ENCODE assay signal across 23 cellular contexts in the genomic region with DNA sequence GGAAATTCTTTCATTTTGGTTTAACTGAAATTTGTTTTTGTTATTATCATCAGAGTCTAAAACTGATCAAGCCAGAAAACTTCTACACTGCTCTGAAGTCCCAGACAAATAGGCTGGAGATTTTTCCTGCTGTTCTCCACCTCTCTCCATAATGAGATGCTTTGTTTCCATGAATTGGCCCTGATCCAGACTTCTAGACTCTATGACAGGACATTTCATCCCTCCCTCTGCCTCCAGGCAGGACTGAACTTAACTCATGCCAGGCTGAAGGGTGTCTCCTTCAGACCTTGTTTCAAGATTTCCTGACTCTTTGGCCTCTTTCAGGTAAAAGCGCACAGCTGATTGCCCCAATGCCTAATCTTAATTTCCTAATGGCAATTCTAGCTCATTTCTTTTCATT.
DNase-seq lines count a peak whose midpoint lies in the region; ATAC-seq and TF ChIP-seq lines count a peak whose summit lies in the region.
"Had no signal": no experiment of that assay in that cellular context is flagged by ENCODE, and none has a peak within 500 bp of the region (broad histone marks: within the 10 kb centered on the region; RNA-seq: fewer than 3 reads in every experiment).

No MANE protein-coding gene starts in this region.

- H3K27me3 Mint-ChIP-seq in T-helper 17 cell: peaks cover 66% of the 10 kb centered on the region

- H3K4me3 ChIP-seq in mammary epithelial cell (replicated peaks in 1 of 3; ENCODE audit: insufficient read depth in 1 of 3, low read depth in 2 of 3, low read length in 3 of 3): no peak overlapping the region
- H3K4me3 ChIP-seq in neuronal stem cell (ENCODE audit: low read length in 2 of 2): no peak overlapping the region
- H3K4me3 ChIP-seq: ascending aorta, MG63 had no signal

- H3K4me1 ChIP-seq in mammary epithelial cell (ENCODE audit: insufficient read depth, low read length) (peaks cover 35% of the 10 kb centered on the region), neuronal stem cell (ENCODE audit: control insufficient read depth in 2 of 2, insufficient read depth in 1 of 2, low read depth in 1 of 2, low read length in 2 of 2) (peaks cover 0 to 6% of the 10 kb centered on the region in 2 donors)
- H3K4me1 ChIP-seq: ascending aorta, parathyroid adenoma had no signal

- H2BK5ac ChIP-seq in neuronal stem cell (ENCODE audit: low read length): no peak overlapping the region

- 79% methylated on average over 1 of the region's 1 CpG for WGBS in mammary epithelial cell (ENCODE audit: low coverage, missing lambda C conversion rate)
- WGBS in neuronal stem cell (ENCODE audit: extremely low coverage in 2 of 2, insufficient read length in 2 of 2, insufficient replicate concordance in 1 of 2), 2 donors: no CpG with 5 or more reads among the region's 1 CpG

- no peaks in the 10 kb centered on the region for H4K20me1 ChIP-seq in mammary epithelial cell (ENCODE audit: insufficient read depth, low read length)

- no peaks in the 10 kb centered on the region for H3K36me3 ChIP-seq in mammary epithelial cell (ENCODE audit: insufficient read depth, low read length)
- H3K36me3 ChIP-seq in neuronal stem cell (replicated peaks in 1 of 2; ENCODE audit: control insufficient read depth in 2 of 2, insufficient read depth in 2 of 2, low read length in 2 of 2): no peaks in the 10 kb centered on the region
- H3K36me3 ChIP-seq: ascending aorta, MG63 had no signal

- H3K4me2 ChIP-seq in mammary epithelial cell (ENCODE audit: insufficient read depth, low read depth, low read length) (peak overlapping the region; percentile 32), neuronal stem cell (ENCODE audit: insufficient read depth, low read length, poor library complexity, severe bottlenecking) (no peak overlapping the region)

- no peak overlapping the region for H3K27ac Mint-ChIP-seq in T-helper 17 cell
- H3K27ac Mint-ChIP-seq: activated CD4-positive, alpha-beta memory T cell treated with anti-CD3 and anti-CD28 coated beads, Interleukin-2, amount 10 ng/mL, durations not matched to agents 7 days and 5 days; naive thymus-derived CD8-positive, alpha-beta T cell; stimulated activated naive CD8-positive, alpha-beta T cell treated with anti-CD3 and anti-CD28 coated beads, Interleukin-15, amount 100 ng/mL, for 72 hours had no signal

- intact Hi-C loops in mammary epithelial cell (cut with micrococcal nuclease): no loop called here

- H3K27ac ChIP-seq in mammary epithelial cell (ENCODE audit: insufficient read depth, low read depth, low read length) (peak overlapping the region; percentile 70), neuronal stem cell (replicated peaks; ENCODE audit: low read length) (no peak overlapping the region)
- H3K27ac ChIP-seq: ascending aorta, parathyroid adenoma had no signal

- no peak for TF ChIP-seq CTCF in mammary epithelial cell (conservative IDR thresholded peaks at IDR 0.05 in 1 of 2, IDR thresholded peaks at IDR 0.05 in 1 of 2; ENCODE audit: extremely low read depth in 1 of 2, insufficient read depth in 1 of 2, low read depth in 1 of 2, low read length in 2 of 2)

- peaks cover 11% of the 10 kb centered on the region for H3K36me3 Mint-ChIP-seq in T-helper 17 cell (ENCODE audit: low read depth)
- H3K36me3 Mint-ChIP-seq: type B pancreatic cell had no signal

- no peak overlapping the region for H3K4me3 Mint-ChIP-seq in T-helper 17 cell
- H3K4me3 Mint-ChIP-seq: activated CD4-positive, alpha-beta memory T cell treated with anti-CD3 and anti-CD28 coated beads, Interleukin-2, amount 10 ng/mL, durations not matched to agents 7 days and 5 days; naive thymus-derived CD8-positive, alpha-beta T cell; stimulated activated naive CD8-positive, alpha-beta T cell treated with anti-CD3 and anti-CD28 coated beads, Interleukin-15, amount 100 ng/mL, for 72 hours; type B pancreatic cell had no signal

- dilution Hi-C loops in mammary epithelial cell (cut with HindIII; ENCODE audit: low sequenced_read_pairs): no loop called here

- no peaks in the 10 kb centered on the region for H3K4me1 Mint-ChIP-seq in T-helper 17 cell
- H3K4me1 Mint-ChIP-seq: activated CD4-positive, alpha-beta memory T cell treated with anti-CD3 and anti-CD28 coated beads, Interleukin-2, amount 10 ng/mL, durations not matched to agents 7 days and 5 days; naive thymus-derived CD8-positive, alpha-beta T cell; stimulated activated naive CD8-positive, alpha-beta T cell treated with anti-CD3 and anti-CD28 coated beads, Interleukin-15, amount 100 ng/mL, for 72 hours had no signal

- H2AK5ac ChIP-seq in neuronal stem cell (ENCODE audit: low read depth, low read length): no peak overlapping the region

- no peak overlapping the region for H2BK12ac ChIP-seq in neuronal stem cell (ENCODE audit: low read length)

- BruUV-seq in mammary epithelial cell (replicated peaks; lab: Mats Ljungman, UMichigan): no TSS peak

- H3K9ac ChIP-seq in mammary epithelial cell (ENCODE audit: insufficient read depth, low read length) (no peak overlapping the region), neuronal stem cell (ENCODE audit: low read depth, low read length, poor library complexity) (no peak overlapping the region)
- H3K9ac ChIP-seq: parathyroid adenoma had no signal

- no peak overlapping the region for H3K23ac ChIP-seq in neuronal stem cell (ENCODE audit: low read depth, low read length, poor library complexity)

- no peak overlapping the region for H2BK120ac ChIP-seq in neuronal stem cell (ENCODE audit: low read depth, low read length)

- CTCF ChIA-PET in mammary epithelial cell (lab: Charles Lee; ENCODE audit: low non-redundant PET): no interaction called here

- no peak overlapping the region for H4K91ac ChIP-seq in neuronal stem cell (ENCODE audit: low read depth, low read length, poor library complexity)

- no peak overlapping the region for H2BK15ac ChIP-seq in neuronal stem cell (ENCODE audit: low read length)

- no peak overlapping the region for H3K4ac ChIP-seq in neuronal stem cell (ENCODE audit: low read length)

- H3K18ac ChIP-seq in neuronal stem cell (ENCODE audit: low read length): no peak overlapping the region

- H3K79me2 ChIP-seq in mammary epithelial cell (ENCODE audit: insufficient read depth, low read length): no peaks in the 10 kb centered on the region
- H3K79me2 ChIP-seq: parathyroid adenoma had no signal

- peak; percentile 14 for DNase-seq in NCI-H1105 treated with DMSO at 0.1 percent for 48 hours (lab: John Stamatoyannopoulos, UW)
- DNase-seq in NCI-H1105 (lab: John Stamatoyannopoulos, UW): no peak
- DNase-seq in NCI-H460 (ENCODE audit: extremely low read depth, low read depth): peak; percentile 37
- peak; percentile 82 for DNase-seq in mammary epithelial cell
- DNase-seq in putamen (ENCODE audit: low spot score): peak; percentile 17
- no peak for DNase-seq in neuronal stem cell (ENCODE audit: low spot score)
- DNase-seq in T-helper 17 cell: no peak
- DNase-seq: 8988T; activated CD4-positive, alpha-beta memory T cell treated with anti-CD3 and anti-CD28 coated beads, Interleukin-2, amount 10 ng/mL, durations not matched to agents 7 days and 5 days; activated naive CD4-positive, alpha-beta T cell treated with anti-CD3 and anti-CD28 coated beads, Interleukin-2, amount 50 U/mL, for 16 hours; effector memory CD4-positive, alpha-beta T cell; MG63; naive thymus-derived CD8-positive, alpha-beta T cell; NCI-H187; NCI-H446 treated with DMSO at 0.1 percent for 48 hours; SIG-M5; stimulated activated CD4-positive, alpha-beta T cell treated with anti-CD3 and anti-CD28 coated beads, Interleukin-2, amount 100 ng/mL, for 48 hours; stimulated activated naive CD8-positive, alpha-beta T cell treated with anti-CD3 and anti-CD28 coated beads, Interleukin-15, amount 100 ng/mL, for 72 hours; T-helper 2 cell had no signal

- H2AFZ ChIP-seq in mammary epithelial cell (ENCODE audit: low read depth, low read length) (no peak overlapping the region), neuronal stem cell (ENCODE audit: low read length) (no peak overlapping the region)
- H2AFZ ChIP-seq: parathyroid adenoma had no signal

- no peak overlapping the region for H4K8ac ChIP-seq in neuronal stem cell (ENCODE audit: low read depth, low read length)

- H3K14ac ChIP-seq in neuronal stem cell (ENCODE audit: low read length): no peak overlapping the region

- H3K9me3 ChIP-seq in mammary epithelial cell (replicated peaks; ENCODE audit: insufficient read depth, low read length) (no peaks in the 10 kb centered on the region), neuronal stem cell (replicated peaks in 1 of 2; ENCODE audit: control insufficient read depth in 2 of 2, insufficient read depth in 1 of 2, low read depth in 1 of 2, low read length in 2 of 2) (no peaks in the 10 kb centered on the region), T-helper 17 cell (ENCODE audit: control insufficient read depth, low read length, poor library complexity, severe bottlenecking) (no peaks in the 10 kb centered on the region)
- H3K9me3 ChIP-seq: ascending aorta, MG63 had no signal

- in situ Hi-C loops in mammary epithelial cell (cut with MboI; ENCODE audit: low sequenced_read_pairs in 2 of 2): no loop called here

- H3K27me3 ChIP-seq in mammary epithelial cell (ENCODE audit: insufficient read depth, low read length): no peaks in the 10 kb centered on the region
- H3K27me3 ChIP-seq in neuronal stem cell (ENCODE audit: control insufficient read depth in 3 of 3, insufficient read depth in 3 of 3, low read depth in 1 of 3, low read length in 3 of 3): no peaks in the 10 kb centered on the region
- H3K27me3 ChIP-seq: ascending aorta, MG63 had no signal

- ATAC-seq in T-helper 17 cell (no peak), HG03432 (IDR thresholded peaks at IDR 0.05; ENCODE audit: unreplicated experiment) (no peak)
- ATAC-seq: naive thymus-derived CD8-positive, alpha-beta T cell; stimulated activated naive CD8-positive, alpha-beta T cell treated with anti-CD3 and anti-CD28 coated beads, Interleukin-15, amount 100 ng/mL, for 72 hours had no signal

- H3K79me1 ChIP-seq in neuronal stem cell (ENCODE audit: low read depth, low read length): no peaks in the 10 kb centered on the region

Comparison
In these comparisons a context has a peak if more than half of its experiments do, and no peak if none do; other contexts are left out.
1. DNase-seq: peak in NCI-H1105 treated with DMSO at 0.1 percent for 48 hours (single experiment), NCI-H460 (single experiment), mammary epithelial cell (single experiment) and putamen (single experiment); none in NCI-H1105 (single experiment), neuronal stem cell (single experiment) and T-helper 17 cell (0 of 3).